1 cellular context compared by ENCODE assay signal in the genomic region with DNA sequence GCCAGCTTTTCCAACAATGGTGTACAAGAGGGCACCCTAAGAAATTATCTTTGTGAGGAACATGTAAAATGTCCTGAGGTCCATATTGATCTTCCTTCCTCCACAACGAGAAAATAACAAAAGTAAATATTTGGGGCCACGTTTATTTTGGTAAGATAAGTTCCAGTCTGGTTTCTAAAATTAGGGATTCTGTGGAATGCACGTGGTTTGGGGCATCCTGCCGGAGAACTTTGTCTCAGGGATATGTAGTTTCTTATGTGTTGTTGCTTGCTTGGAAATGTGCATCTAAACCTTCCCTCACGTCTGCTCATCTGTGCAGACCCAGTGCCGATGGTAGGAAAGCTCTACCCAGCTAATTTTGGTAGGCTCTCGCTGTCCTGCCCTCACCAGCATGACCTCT.
TF ChIP-seq lines count a peak whose summit lies in the region.

No MANE protein-coding gene starts in this region.

TF ChIP-seq in IMR-90, 13 proteins besides CTCF, POLR2A, EP300 and RAD21:
- TF ChIP-seq MXI1 (IDR thresholded peaks at IDR 0.05; ENCODE audit: borderline replicate concordance, low read depth, low read length): peak; percentile 14; the same call in 1 of the 2 replicates
- TF ChIP-seq CEBPB (IDR thresholded peaks at IDR 0.05; ENCODE audit: low read depth, low read length): no peak
- no peak for TF ChIP-seq RCOR1 (IDR thresholded peaks at IDR 0.05; ENCODE audit: insufficient replicate concordance, low read length)
